Comparison of ENCODE assay signal across 17 cellular contexts in the genomic region with DNA sequence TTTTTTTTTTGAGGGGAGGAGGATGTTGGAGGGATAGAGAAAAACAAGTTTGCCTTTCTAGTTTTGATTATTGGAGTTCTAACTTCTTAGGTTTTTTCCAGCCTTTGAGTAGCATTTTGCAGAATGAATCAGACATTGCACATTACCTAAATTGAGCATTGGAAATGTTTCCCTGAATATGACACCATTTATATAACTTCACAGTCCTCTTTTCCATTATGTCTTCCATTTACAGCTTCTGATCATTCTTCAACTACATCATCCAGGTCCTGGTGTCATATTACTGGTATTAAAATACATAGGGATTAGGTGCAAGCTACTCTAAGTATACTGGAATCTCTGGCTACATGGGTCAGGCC.
A peak's percentile ranks its signal among the peaks of the same experiment; 100 is the strongest.
DNase-seq lines count a peak whose midpoint lies in the region; ATAC-seq lines count a peak whose summit lies in the region.
"Had no signal": no experiment of that assay in that cellular context is flagged by ENCODE, and none has a peak within 500 bp of the region (broad histone marks: within the 10 kb centered on the region; RNA-seq: fewer than 3 reads in every experiment).

No MANE protein-coding gene starts in this region.

- H3K27ac ChIP-seq in SJSA1 (peak overlapping the region; percentile 73), caudate nucleus (ENCODE audit: low read depth, low read length) (no peak overlapping the region)
- H3K27ac ChIP-seq: testis, WERI-Rb-1 had no signal

- no peaks in the 10 kb centered on the region for H3K9me3 ChIP-seq in SJSA1 (replicated peaks)
- H3K9me3 ChIP-seq: testis had no signal

- peaks cover 76% of the 10 kb centered on the region for H3K4me1 Mint-ChIP-seq in activated T-cell treated with anti-CD3 and anti-CD28 coated beads, Interleukin-2, amount 50 U/mL, for 72 hours (ENCODE audit: low read depth)
- peaks cover 74% of the 10 kb centered on the region for H3K4me1 Mint-ChIP-seq in stimulated activated naive CD8-positive, alpha-beta T cell treated with anti-CD3 and anti-CD28 coated beads, Interleukin-15, amount 100 ng/mL, for 72 hours

- peaks cover 5 to 7% of the 10 kb centered on the region in 2 donors for H3K36me3 Mint-ChIP-seq in activated T-cell treated with anti-CD3 and anti-CD28 coated beads, Interleukin-2, amount 50 U/mL, for 72 hours (ENCODE audit: insufficient read depth in 2 of 2)

- no peaks in the 10 kb centered on the region for H3K27me3 ChIP-seq in SJSA1 (replicated peaks)
- H3K27me3 ChIP-seq: testis had no signal

- H3K4me1 ChIP-seq in SJSA1 (replicated peaks) = peaks cover 62% of the 10 kb centered on the region

- peak; percentile 53 to 55 for ATAC-seq in activated T-cell treated with anti-CD3 and anti-CD28 coated beads, Interleukin-2, amount 50 U/mL, for 72 hours (replicated peaks in 1 of 2)
- peak; percentile 18 for ATAC-seq in stimulated activated naive CD8-positive, alpha-beta T cell treated with anti-CD3 and anti-CD28 coated beads, Interleukin-15, amount 100 ng/mL, for 72 hours
- ATAC-seq in HG03520 (IDR thresholded peaks at IDR 0.05; ENCODE audit: unreplicated experiment) = no peak
- no peak for ATAC-seq in GM19397 (IDR thresholded peaks at IDR 0.05; ENCODE audit: unreplicated experiment)
- ATAC-seq: Panc1 had no signal

- peaks cover 0 to 4% of the 10 kb centered on the region in 2 donors for H3K9me3 Mint-ChIP-seq in activated T-cell treated with anti-CD3 and anti-CD28 coated beads, Interleukin-2, amount 50 U/mL, for 72 hours
- H3K9me3 Mint-ChIP-seq in stimulated activated naive CD8-positive, alpha-beta T cell treated with anti-CD3 and anti-CD28 coated beads, Interleukin-15, amount 100 ng/mL, for 72 hours = no peaks in the 10 kb centered on the region
- H3K9me3 Mint-ChIP-seq: IgD-negative memory B cell had no signal

- no peak for DNase-seq in activated T-cell treated with anti-CD3 and anti-CD28 coated beads, Interleukin-2, amount 50 U/mL, for 72 hours
- no peak for DNase-seq in activated T-cell treated with anti-CD3 and anti-CD28 coated beads, Interleukin-2, amount 50 U/mL, for 48 hours
- DNase-seq in SJSA1 (ENCODE audit: low read depth in 1 of 2, low spot score in 2 of 2) (no peak), fibroblast of peridontal ligament (ENCODE audit: extremely low read depth) (peak; percentile 57), caudate nucleus (lab: John Stamatoyannopoulos, UW) (no peak)
- no peak for DNase-seq in stimulated activated naive CD8-positive, alpha-beta T cell treated with anti-CD3 and anti-CD28 coated beads, Interleukin-15, amount 100 ng/mL, for 72 hours
- DNase-seq: DMS153; effector CD4-positive, alpha-beta T cell; NCI-H1105; occipital lobe; SW 1271; testis; WERI-Rb-1 had no signal

- no peak overlapping the region for H3K4me3 ChIP-seq in SJSA1
- H3K4me3 ChIP-seq: testis had no signal

- H3K27ac Mint-ChIP-seq in activated T-cell treated with anti-CD3 and anti-CD28 coated beads, Interleukin-2, amount 50 U/mL, for 72 hours = peak overlapping the region; percentile 99
- H3K27ac Mint-ChIP-seq in stimulated activated naive CD8-positive, alpha-beta T cell treated with anti-CD3 and anti-CD28 coated beads, Interleukin-15, amount 100 ng/mL, for 72 hours = peak overlapping the region; percentile 51 to 91
- H3K27ac Mint-ChIP-seq: IgD-negative memory B cell had no signal

- H3K27me3 Mint-ChIP-seq in activated T-cell treated with anti-CD3 and anti-CD28 coated beads, Interleukin-2, amount 50 U/mL, for 72 hours (ENCODE audit: low read depth) = no peaks in the 10 kb centered on the region
- no peaks in the 10 kb centered on the region for H3K27me3 Mint-ChIP-seq in stimulated activated naive CD8-positive, alpha-beta T cell treated with anti-CD3 and anti-CD28 coated beads, Interleukin-15, amount 100 ng/mL, for 72 hours
- H3K27me3 Mint-ChIP-seq: IgD-negative memory B cell had no signal

- H3K36me3 ChIP-seq in SJSA1 = peaks cover 8% of the 10 kb centered on the region
- H3K36me3 ChIP-seq: WERI-Rb-1 had no signal

- peak overlapping the region; percentile 55 to 89 for H3K4me3 Mint-ChIP-seq in activated T-cell treated with anti-CD3 and anti-CD28 coated beads, Interleukin-2, amount 50 U/mL, for 72 hours
- peak overlapping the region; percentile 46 to 48 for H3K4me3 Mint-ChIP-seq in stimulated activated naive CD8-positive, alpha-beta T cell treated with anti-CD3 and anti-CD28 coated beads, Interleukin-15, amount 100 ng/mL, for 72 hours

Comparison
In these comparisons a context has a peak if more than half of its experiments do, and no peak if none do; other contexts are left out.
1. ATAC-seq: peak in activated T-cell treated with anti-CD3 and anti-CD28 coated beads, Interleukin-2, amount 50 U/mL, for 72 hours (2 of 2) and stimulated activated naive CD8-positive, alpha-beta T cell treated with anti-CD3 and anti-CD28 coated beads, Interleukin-15, amount 100 ng/mL, for 72 hours (single experiment); none in HG03520 (single experiment) and GM19397 (single experiment).